ENCODE assay signal across 8 cellular contexts in the genomic region with DNA sequence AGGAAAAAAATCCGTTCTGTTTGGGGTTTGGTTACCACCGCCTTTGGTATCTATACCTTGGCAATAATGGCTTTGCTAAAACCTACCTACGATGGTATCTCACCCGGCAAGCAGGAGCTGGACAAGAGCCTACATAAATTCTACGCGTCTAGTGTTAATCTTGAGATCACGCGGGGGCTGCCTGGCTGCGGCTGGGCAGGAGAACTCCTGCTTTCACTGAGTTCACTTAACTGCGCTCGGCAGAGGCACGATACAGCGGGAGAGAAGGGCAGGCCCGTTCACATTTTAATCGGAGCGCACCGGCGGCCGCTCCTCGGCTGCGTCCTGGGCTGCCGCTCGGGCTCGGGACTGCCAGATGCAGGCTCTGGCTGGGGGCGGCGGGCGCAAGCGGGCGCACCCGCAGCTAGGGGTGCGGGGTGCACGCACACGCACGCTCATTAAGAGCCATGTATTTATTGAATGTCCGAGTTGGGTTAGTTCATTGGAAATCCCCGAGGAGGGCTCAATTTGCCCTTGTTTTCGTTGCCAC. TPM values are rescaled to one million over a fixed set of nuclear protein-coding genes. Genes with fewer than 3 reads are reported as not detected.
DNase-seq lines count a peak whose midpoint lies in the region; ATAC-seq and TF ChIP-seq lines count a peak whose summit lies in the region.

No MANE protein-coding gene starts in this region.

- no peak for TF ChIP-seq POLR2A in NB4 (IDR thresholded peaks at IDR 0.05; ENCODE audit: extremely low read depth, insufficient read length)

- peaks cover 10 to 12% of the 10 kb centered on the region in 2 donors for H3K4me1 ChIP-seq in neuronal stem cell (ENCODE audit: control insufficient read depth in 2 of 2, insufficient read depth in 1 of 2, low read depth in 1 of 2, low read length in 2 of 2)

- ATAC-seq in GM21528 (IDR thresholded peaks at IDR 0.05; ENCODE audit: low FRiP score, unreplicated experiment) (no peak), HG02973 (IDR thresholded peaks at IDR 0.05; ENCODE audit: unreplicated experiment) (no peak), HG03196 (IDR thresholded peaks at IDR 0.05; ENCODE audit: unreplicated experiment) (no peak)

- H3K9ac ChIP-seq in neuronal stem cell (ENCODE audit: low read depth, low read length, poor library complexity) = peak overlapping the region; percentile 70

- peak overlapping the region; percentile 85 for H3K23ac ChIP-seq in neuronal stem cell (ENCODE audit: low read depth, low read length, poor library complexity)

- H3K4me3 ChIP-seq in NB4 (ENCODE audit: low read depth, low read length) (peak overlapping the region; percentile 42), neuronal stem cell (ENCODE audit: low read length in 2 of 2) (peak overlapping the region; percentile 76 to 82)

- H3K18ac ChIP-seq in neuronal stem cell (ENCODE audit: low read length) = peak overlapping the region; percentile 95

- H4K8ac ChIP-seq in neuronal stem cell (ENCODE audit: low read depth, low read length) = peak overlapping the region; percentile 65

- H3K4me2 ChIP-seq in neuronal stem cell (ENCODE audit: insufficient read depth, low read length, poor library complexity, severe bottlenecking) = peak overlapping the region; percentile 73

- peak overlapping the region; percentile 58 for H2BK12ac ChIP-seq in neuronal stem cell (ENCODE audit: low read length)

- H3K36me3 ChIP-seq in neuronal stem cell (replicated peaks in 1 of 2; ENCODE audit: control insufficient read depth in 2 of 2, insufficient read depth in 2 of 2, low read length in 2 of 2) = peaks cover 0 to 18% of the 10 kb centered on the region in 2 donors

- no peak overlapping the region for H4K91ac ChIP-seq in neuronal stem cell (ENCODE audit: low read depth, low read length, poor library complexity)

- no peak overlapping the region for H3K4ac ChIP-seq in neuronal stem cell (ENCODE audit: low read length)

- peaks cover 0 to 63% (median 15%) of the 10 kb centered on the region in 3 experiments for H3K27me3 ChIP-seq in neuronal stem cell (ENCODE audit: control insufficient read depth in 3 of 3, insufficient read depth in 3 of 3, low read depth in 1 of 3, low read length in 3 of 3)

- H3K79me1 ChIP-seq in neuronal stem cell (ENCODE audit: low read depth, low read length) = no peaks in the 10 kb centered on the region

- peak overlapping the region; percentile 33 for H3K27ac ChIP-seq in neuronal stem cell (replicated peaks; ENCODE audit: low read length)

- no CpG with 5 or more reads among the region's 37 CpGs for WGBS in neuronal stem cell (ENCODE audit: extremely low coverage in 2 of 2, insufficient read length in 2 of 2, insufficient replicate concordance in 1 of 2), 2 donors

- no peaks in the 10 kb centered on the region for H3K9me3 ChIP-seq in neuronal stem cell (replicated peaks in 1 of 2; ENCODE audit: control insufficient read depth in 2 of 2, insufficient read depth in 1 of 2, low read depth in 1 of 2, low read length in 2 of 2)

- H3K14ac ChIP-seq in neuronal stem cell (ENCODE audit: low read length) = no peak overlapping the region

- DNase-seq in D341Med (ENCODE audit: low spot score) (peak; percentile 56), NB4 (ENCODE audit: low read depth) (peak; percentile 46), ecto neural progenitor cell (ENCODE audit: low spot score) (peak; percentile 76), neuronal stem cell (ENCODE audit: low spot score) (no peak)
- no peak for DNase-seq in stimulated activated naive CD4-positive, alpha-beta T cell treated with Interleukin-2 at 50 U/mL for 16 hours (lab: John Stamatoyannopoulos, UW)

- no peak overlapping the region for H2AK5ac ChIP-seq in neuronal stem cell (ENCODE audit: low read depth, low read length)

- H2BK5ac ChIP-seq in neuronal stem cell (ENCODE audit: low read length) = no peak overlapping the region

- peak overlapping the region; percentile 49 for H2AFZ ChIP-seq in neuronal stem cell (ENCODE audit: low read length)

- TF ChIP-seq CTCF in NB4 (IDR thresholded peaks at IDR 0.05; ENCODE audit: low read depth, low read length) = no peak

- peak overlapping the region; percentile 47 for H2BK120ac ChIP-seq in neuronal stem cell (ENCODE audit: low read depth, low read length)

- peak overlapping the region; percentile 85 for H2BK15ac ChIP-seq in neuronal stem cell (ENCODE audit: low read length)

RNA-seq across cellular contexts. Expression of a gene that starts 1.7 kb away (rescaled TPM):
- polyA plus RNA-seq in neuronal stem cell (2013, experiment 1 of 2) = 3.6 TPM
- polyA plus RNA-seq in neuronal stem cell (2013, experiment 2 of 2) = 3.4 TPM

Comparison
In these comparisons a context has a peak if more than half of its experiments do, and no peak if none do; other contexts are left out.
1. DNase-seq: peak in D341Med (single experiment), NB4 (single experiment) and ecto neural progenitor cell (single experiment); none in neuronal stem cell (single experiment) and stimulated activated naive CD4-positive, alpha-beta T cell treated with Interleukin-2 at 50 U/mL for 16 hours (single experiment).